1 cellular context compared by ENCODE assay signal in genomic region chr6:79529567-79529966, GRCh38. TPM values are rescaled to one million over a fixed set of nuclear protein-coding genes. Genes with fewer than 3 reads are reported as not detected.
"Had no signal": no experiment of that assay in that cellular context is flagged by ENCODE, and none has a peak within 500 bp of the region (broad histone marks: within the 10 kb centered on the region; RNA-seq: fewer than 3 reads in every experiment).

No MANE protein-coding gene starts in this region.

RNA-seq across cellular contexts. Expression of gene LCA5, which starts 7.7 kb away (rescaled TPM):
- polyA plus RNA-seq: immature natural killer cell had no signal
